In the genomic region with DNA sequence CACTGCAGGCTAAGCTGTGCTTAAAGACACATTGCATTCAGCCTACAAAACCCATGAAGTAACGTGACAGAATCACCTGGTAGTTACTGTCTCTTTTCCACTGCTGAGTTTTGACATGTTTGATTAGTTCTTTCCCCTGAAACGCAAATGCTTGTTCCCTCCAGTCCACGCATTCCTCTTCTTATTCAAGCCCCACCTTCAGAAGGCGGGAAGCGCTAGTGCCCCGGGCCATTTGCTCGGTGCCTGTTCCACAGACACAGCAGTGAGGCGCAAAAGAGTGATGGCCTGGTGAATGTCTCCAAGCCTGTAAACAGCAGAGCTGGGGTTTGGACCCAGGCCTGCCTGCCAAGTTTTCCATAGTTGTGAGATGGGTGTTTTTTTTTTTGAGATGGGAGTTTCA, we compare ENCODE assay signal across 2 cellular contexts.
TF ChIP-seq lines count a peak whose summit lies in the region.

No MANE protein-coding gene starts in this region.

TF ChIP-seq in HepG2, 621 proteins besides CTCF, POLR2A, EP300 and RAD21:
- TF ChIP-seq, protein P1, sequence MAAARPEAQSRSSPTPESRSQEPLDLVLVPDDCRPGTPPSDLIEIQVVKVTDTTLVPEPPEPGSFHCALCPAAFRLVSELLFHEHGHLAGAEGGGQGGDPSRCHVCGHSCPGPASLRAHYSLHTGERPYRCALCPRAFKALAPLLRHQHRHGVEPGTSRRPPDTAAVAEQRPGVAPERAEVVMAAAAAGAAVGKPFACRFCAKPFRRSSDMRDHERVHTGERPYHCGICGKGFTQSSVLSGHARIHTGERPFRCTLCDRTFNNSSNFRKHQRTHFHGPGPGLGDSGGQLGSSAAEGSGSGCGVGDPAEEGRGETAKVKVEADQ (CRISPR knock-in tag; IDR thresholded peaks at IDR 0.05; ENCODE audit: borderline replicate concordance): no peak
- TF ChIP-seq, protein P2, sequence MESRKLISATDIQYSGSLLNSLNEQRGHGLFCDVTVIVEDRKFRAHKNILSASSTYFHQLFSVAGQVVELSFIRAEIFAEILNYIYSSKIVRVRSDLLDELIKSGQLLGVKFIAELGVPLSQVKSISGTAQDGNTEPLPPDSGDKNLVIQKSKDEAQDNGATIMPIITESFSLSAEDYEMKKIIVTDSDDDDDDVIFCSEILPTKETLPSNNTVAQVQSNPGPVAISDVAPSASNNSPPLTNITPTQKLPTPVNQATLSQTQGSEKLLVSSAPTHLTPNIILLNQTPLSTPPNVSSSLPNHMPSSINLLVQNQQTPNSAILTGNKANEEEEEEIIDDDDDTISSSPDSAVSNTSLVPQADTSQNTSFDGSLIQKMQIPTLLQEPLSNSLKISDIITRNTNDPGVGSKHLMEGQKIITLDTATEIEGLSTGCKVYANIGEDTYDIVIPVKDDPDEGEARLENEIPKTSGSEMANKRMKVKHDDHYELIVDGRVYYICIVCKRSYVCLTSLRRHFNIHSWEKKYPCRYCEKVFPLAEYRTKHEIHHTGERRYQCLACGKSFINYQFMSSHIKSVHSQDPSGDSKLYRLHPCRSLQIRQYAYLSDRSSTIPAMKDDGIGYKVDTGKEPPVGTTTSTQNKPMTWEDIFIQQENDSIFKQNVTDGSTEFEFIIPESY (CRISPR knock-in tag; IDR thresholded peaks at IDR 0.05): peak; percentile 77
- no peak for TF ChIP-seq ZNF839 (CRISPR knock-in tag; IDR thresholded peaks at IDR 0.05; ENCODE audit: borderline replicate concordance)
- TF ChIP-seq HNRNPH1 (optimal IDR thresholded peaks at IDR 0.05; ENCODE audit: low read depth, low read length): no peak
- TF ChIP-seq, protein P3, sequence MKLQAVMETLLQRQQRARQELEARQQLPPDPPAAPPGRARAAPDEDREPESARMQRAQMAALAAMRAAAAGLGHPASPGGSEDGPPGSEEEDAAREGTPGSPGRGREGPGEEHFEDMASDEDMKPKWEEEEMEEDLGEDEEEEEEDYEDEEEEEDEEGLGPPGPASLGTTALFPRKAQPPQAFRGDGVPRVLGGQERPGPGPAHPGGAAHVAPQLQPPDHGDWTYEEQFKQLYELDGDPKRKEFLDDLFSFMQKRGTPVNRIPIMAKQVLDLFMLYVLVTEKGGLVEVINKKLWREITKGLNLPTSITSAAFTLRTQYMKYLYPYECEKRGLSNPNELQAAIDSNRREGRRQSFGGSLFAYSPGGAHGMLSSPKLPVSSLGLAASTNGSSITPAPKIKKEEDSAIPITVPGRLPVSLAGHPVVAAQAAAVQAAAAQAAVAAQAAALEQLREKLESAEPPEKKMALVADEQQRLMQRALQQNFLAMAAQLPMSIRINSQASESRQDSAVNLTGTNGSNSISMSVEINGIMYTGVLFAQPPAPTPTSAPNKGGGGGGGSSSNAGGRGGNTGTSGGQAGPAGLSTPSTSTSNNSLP (IDR thresholded peaks at IDR 0.05; ENCODE audit: low read depth, low read length): no peak
- TF ChIP-seq PAF1 (CRISPR knock-in tag; IDR thresholded peaks at IDR 0.05): no peak
- TF ChIP-seq, protein P4, sequence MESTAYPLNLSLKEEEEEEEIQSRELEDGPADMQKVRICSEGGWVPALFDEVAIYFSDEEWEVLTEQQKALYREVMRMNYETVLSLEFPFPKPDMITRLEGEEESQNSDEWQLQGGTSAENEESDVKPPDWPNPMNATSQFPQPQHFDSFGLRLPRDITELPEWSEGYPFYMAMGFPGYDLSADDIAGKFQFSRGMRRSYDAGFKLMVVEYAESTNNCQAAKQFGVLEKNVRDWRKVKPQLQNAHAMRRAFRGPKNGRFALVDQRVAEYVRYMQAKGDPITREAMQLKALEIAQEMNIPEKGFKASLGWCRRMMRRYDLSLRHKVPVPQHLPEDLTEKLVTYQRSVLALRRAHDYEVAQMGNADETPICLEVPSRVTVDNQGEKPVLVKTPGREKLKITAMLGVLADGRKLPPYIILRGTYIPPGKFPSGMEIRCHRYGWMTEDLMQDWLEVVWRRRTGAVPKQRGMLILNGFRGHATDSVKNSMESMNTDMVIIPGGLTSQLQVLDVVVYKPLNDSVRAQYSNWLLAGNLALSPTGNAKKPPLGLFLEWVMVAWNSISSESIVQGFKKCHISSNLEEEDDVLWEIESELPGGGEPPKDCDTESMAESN (CRISPR knock-in tag; conservative IDR thresholded peaks at IDR 0.05): no peak
- TF ChIP-seq ATM (IDR thresholded peaks at IDR 0.05; ENCODE audit: borderline replicate concordance): no peak

TF ChIP-seq in WTC11, 78 proteins besides CTCF, POLR2A, EP300 and RAD21:
- TF ChIP-seq MYBL2 (CRISPR knock-in tag; IDR thresholded peaks at IDR 0.05) (no peak), RELA (CRISPR knock-in tag; IDR thresholded peaks at IDR 0.05; ENCODE audit: borderline replicate concordance) (no peak), ZNF219 (CRISPR knock-in tag; IDR thresholded peaks at IDR 0.05; ENCODE audit: borderline replicate concordance) (no peak), TEAD1 (CRISPR knock-in tag; IDR thresholded peaks at IDR 0.05) (no peak), CREB1 (CRISPR knock-in tag; IDR thresholded peaks at IDR 0.05) (no peak), GRHL2 (CRISPR knock-in tag; IDR thresholded peaks at IDR 0.05; ENCODE audit: insufficient replicate concordance, severe bottlenecking) (no peak)
- TF ChIP-seq, protein P5, sequence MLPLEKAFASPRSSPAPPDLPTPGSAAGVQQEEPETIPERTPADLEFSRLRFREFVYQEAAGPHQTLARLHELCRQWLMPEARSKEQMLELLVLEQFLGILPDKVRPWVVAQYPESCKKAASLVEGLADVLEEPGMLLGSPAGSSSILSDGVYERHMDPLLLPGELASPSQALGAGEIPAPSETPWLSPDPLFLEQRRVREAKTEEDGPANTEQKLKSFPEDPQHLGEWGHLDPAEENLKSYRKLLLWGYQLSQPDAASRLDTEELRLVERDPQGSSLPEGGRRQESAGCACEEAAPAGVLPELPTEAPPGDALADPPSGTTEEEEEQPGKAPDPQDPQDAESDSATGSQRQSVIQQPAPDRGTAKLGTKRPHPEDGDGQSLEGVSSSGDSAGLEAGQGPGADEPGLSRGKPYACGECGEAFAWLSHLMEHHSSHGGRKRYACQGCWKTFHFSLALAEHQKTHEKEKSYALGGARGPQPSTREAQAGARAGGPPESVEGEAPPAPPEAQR (CRISPR knock-in tag; IDR thresholded peaks at IDR 0.05): no peak
- TF ChIP-seq, protein P6, sequence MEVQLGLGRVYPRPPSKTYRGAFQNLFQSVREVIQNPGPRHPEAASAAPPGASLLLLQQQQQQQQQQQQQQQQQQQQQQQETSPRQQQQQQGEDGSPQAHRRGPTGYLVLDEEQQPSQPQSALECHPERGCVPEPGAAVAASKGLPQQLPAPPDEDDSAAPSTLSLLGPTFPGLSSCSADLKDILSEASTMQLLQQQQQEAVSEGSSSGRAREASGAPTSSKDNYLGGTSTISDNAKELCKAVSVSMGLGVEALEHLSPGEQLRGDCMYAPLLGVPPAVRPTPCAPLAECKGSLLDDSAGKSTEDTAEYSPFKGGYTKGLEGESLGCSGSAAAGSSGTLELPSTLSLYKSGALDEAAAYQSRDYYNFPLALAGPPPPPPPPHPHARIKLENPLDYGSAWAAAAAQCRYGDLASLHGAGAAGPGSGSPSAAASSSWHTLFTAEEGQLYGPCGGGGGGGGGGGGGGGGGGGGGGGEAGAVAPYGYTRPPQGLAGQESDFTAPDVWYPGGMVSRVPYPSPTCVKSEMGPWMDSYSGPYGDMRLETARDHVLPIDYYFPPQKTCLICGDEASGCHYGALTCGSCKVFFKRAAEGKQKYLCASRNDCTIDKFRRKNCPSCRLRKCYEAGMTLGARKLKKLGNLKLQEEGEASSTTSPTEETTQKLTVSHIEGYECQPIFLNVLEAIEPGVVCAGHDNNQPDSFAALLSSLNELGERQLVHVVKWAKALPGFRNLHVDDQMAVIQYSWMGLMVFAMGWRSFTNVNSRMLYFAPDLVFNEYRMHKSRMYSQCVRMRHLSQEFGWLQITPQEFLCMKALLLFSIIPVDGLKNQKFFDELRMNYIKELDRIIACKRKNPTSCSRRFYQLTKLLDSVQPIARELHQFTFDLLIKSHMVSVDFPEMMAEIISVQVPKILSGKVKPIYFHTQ (CRISPR knock-in tag; IDR thresholded peaks at IDR 0.05): no peak
